ENCODE assay signal across 38 cellular contexts in the genomic region with DNA sequence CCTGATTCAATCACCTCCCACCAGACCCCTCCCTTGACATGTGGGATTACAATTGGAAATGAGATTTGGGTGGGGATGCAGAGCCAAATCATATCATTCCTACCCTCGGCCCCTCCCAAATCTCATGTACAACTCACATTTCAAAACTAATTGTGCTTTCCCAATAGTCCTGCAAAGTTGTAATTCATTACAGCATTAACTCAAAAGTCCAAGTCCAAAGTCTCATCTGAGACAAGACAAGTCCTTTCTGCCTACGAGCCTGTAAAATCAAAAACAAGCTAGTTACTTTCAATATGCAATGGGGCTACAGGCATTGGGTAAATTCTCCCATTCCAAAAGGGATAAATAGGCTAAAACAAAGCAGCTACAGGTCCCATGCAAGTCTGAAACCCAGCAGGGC.
"Had no signal": no experiment of that assay in that cellular context is flagged by ENCODE, and none has a peak within 500 bp of the region (broad histone marks: within the 10 kb centered on the region; RNA-seq: fewer than 3 reads in every experiment).

No MANE protein-coding gene starts in this region.

- H3K27me3 ChIP-seq: adrenal gland, ascending aorta, body of pancreas, brain microvascular endothelial cell, breast epithelium, cardiac muscle cell had no signal

- H3K36me3 Mint-ChIP-seq: activated naive CD4-positive, alpha-beta T cell treated with anti-CD3 and anti-CD28 coated beads, Interleukin-2, amount 10 ng/mL, durations not matched to agents 7 days and 5 days; activated naive CD4-positive, alpha-beta T cell treated with anti-CD3 and anti-CD28 coated beads, Interleukin-2, amount 50 U/mL, for 24 hours; activated naive CD8-positive, alpha-beta T cell; activated naive CD8-positive, alpha-beta T cell treated with anti-CD3 and anti-CD28 coated beads for 36 hours; activated naive CD8-positive, alpha-beta T cell treated with anti-CD3 and anti-CD28 coated beads, Interleukin-2, amount 10 ng/mL, durations not matched to agents 7 days and 5 days; brain had no signal

- H3K27me3 Mint-ChIP-seq: activated naive CD4-positive, alpha-beta T cell treated with anti-CD3 and anti-CD28 coated beads, Interleukin-2, amount 10 ng/mL, durations not matched to agents 7 days and 5 days; activated naive CD4-positive, alpha-beta T cell treated with anti-CD3 and anti-CD28 coated beads, Interleukin-2, amount 50 U/mL, for 24 hours; activated naive CD8-positive, alpha-beta T cell; activated naive CD8-positive, alpha-beta T cell treated with anti-CD3 and anti-CD28 coated beads for 36 hours; activated naive CD8-positive, alpha-beta T cell treated with anti-CD3 and anti-CD28 coated beads, Interleukin-2, amount 10 ng/mL, durations not matched to agents 7 days and 5 days; activated naive CD8-positive, alpha-beta T cell treated with anti-CD3 and anti-CD28 coated beads, Interleukin-2, amount 50 U/mL, for 24 hours; activated T-cell treated with anti-CD3 and anti-CD28 coated beads, Interleukin-2, amount 50 U/mL, for 24 hours; activated T-helper 17 cell treated with anti-CD3 and anti-CD28 coated beads, Interleukin-2, amount 50 U/mL, for 72 hours; brain; central memory CD8-positive, alpha-beta T cell had no signal

- H3K27ac ChIP-seq: adrenal gland, ascending aorta, body of pancreas, brain microvascular endothelial cell, breast epithelium, cardiac muscle cell had no signal

- H3K4me1 Mint-ChIP-seq: activated naive CD4-positive, alpha-beta T cell treated with anti-CD3 and anti-CD28 coated beads, Interleukin-2, amount 10 ng/mL, durations not matched to agents 7 days and 5 days; activated naive CD4-positive, alpha-beta T cell treated with anti-CD3 and anti-CD28 coated beads, Interleukin-2, amount 50 U/mL, for 24 hours; activated naive CD8-positive, alpha-beta T cell treated with anti-CD3 and anti-CD28 coated beads for 36 hours; activated naive CD8-positive, alpha-beta T cell treated with anti-CD3 and anti-CD28 coated beads, Interleukin-2, amount 10 ng/mL, durations not matched to agents 7 days and 5 days; activated naive CD8-positive, alpha-beta T cell treated with anti-CD3 and anti-CD28 coated beads, Interleukin-2, amount 50 U/mL, for 24 hours; activated T-helper 17 cell treated with anti-CD3 and anti-CD28 coated beads, Interleukin-2, amount 50 U/mL, for 72 hours; brain; central memory CD8-positive, alpha-beta T cell had no signal

- H3K4me1 ChIP-seq: adrenal gland, ascending aorta, body of pancreas, breast epithelium had no signal

- H3K4me3 Mint-ChIP-seq: activated naive CD4-positive, alpha-beta T cell treated with anti-CD3 and anti-CD28 coated beads for 36 hours; activated naive CD4-positive, alpha-beta T cell treated with anti-CD3 and anti-CD28 coated beads, Interleukin-2, amount 10 ng/mL, durations not matched to agents 7 days and 5 days; activated naive CD4-positive, alpha-beta T cell treated with anti-CD3 and anti-CD28 coated beads, Interleukin-2, amount 50 U/mL, for 24 hours; activated naive CD8-positive, alpha-beta T cell; activated naive CD8-positive, alpha-beta T cell treated with anti-CD3 and anti-CD28 coated beads for 36 hours; activated naive CD8-positive, alpha-beta T cell treated with anti-CD3 and anti-CD28 coated beads, Interleukin-2, amount 10 ng/mL, durations not matched to agents 7 days and 5 days; activated naive CD8-positive, alpha-beta T cell treated with anti-CD3 and anti-CD28 coated beads, Interleukin-2, amount 50 U/mL, for 24 hours; activated T-cell treated with anti-CD3 and anti-CD28 coated beads, Interleukin-2, amount 50 U/mL, for 24 hours; activated T-cell treated with anti-CD3 and anti-CD28 coated beads, Interleukin-2, amount 50 U/mL, for 4 hours; activated T-cell treated with anti-CD3 and anti-CD28 coated beads, Interleukin-2, amount 50 U/mL, for 72 hours; activated T-helper 1 cell treated with anti-CD3 and anti-CD28 coated beads, Interleukin-12 subunit alpha, Interleukin-12 subunit beta, Interleukin-2, Interleukin-4 antibody, amounts not matched to agents 30 ng/mL and 10 ng/mL and 1 ng/mL, durations not matched to agents 14 hours and 24 hours and 36 hours; activated T-helper 17 cell treated with anti-CD3 and anti-CD28 coated beads, Interleukin-2, amount 50 U/mL, for 72 hours; brain; central memory CD8-positive, alpha-beta T cell had no signal

- H3K4me3 ChIP-seq: adrenal gland, ascending aorta, body of pancreas, breast epithelium, cardiac muscle cell had no signal

- ATAC-seq: activated naive CD4-positive, alpha-beta T cell treated with anti-CD3 and anti-CD28 coated beads, Interleukin-2, amount 50 U/mL, for 72 hours; activated naive CD8-positive, alpha-beta T cell treated with anti-CD3 and anti-CD28 coated beads, Interleukin-2, amount 50 U/mL, for 24 hours; activated T-cell treated with anti-CD3 and anti-CD28 coated beads, Interleukin-2, amount 50 U/mL, for 4 hours; activated T-cell treated with anti-CD3 and anti-CD28 coated beads, Interleukin-2, amount 50 U/mL, for 72 hours; activated T-helper 17 cell treated with anti-CD3 and anti-CD28 coated beads, Interleukin-2, amount 50 U/mL, for 72 hours; body of pancreas had no signal

- H3K9me3 Mint-ChIP-seq: activated naive CD4-positive, alpha-beta T cell treated with anti-CD3 and anti-CD28 coated beads, Interleukin-2, amount 10 ng/mL, durations not matched to agents 7 days and 5 days; activated naive CD4-positive, alpha-beta T cell treated with anti-CD3 and anti-CD28 coated beads, Interleukin-2, amount 50 U/mL, for 24 hours; activated naive CD8-positive, alpha-beta T cell treated with anti-CD3 and anti-CD28 coated beads for 36 hours; activated naive CD8-positive, alpha-beta T cell treated with anti-CD3 and anti-CD28 coated beads, Interleukin-2, amount 10 ng/mL, durations not matched to agents 7 days and 5 days; activated T-cell treated with anti-CD3 and anti-CD28 coated beads, Interleukin-2, amount 50 U/mL, for 24 hours had no signal

- H3K27ac Mint-ChIP-seq: activated naive CD4-positive, alpha-beta T cell treated with anti-CD3 and anti-CD28 coated beads for 36 hours; activated naive CD4-positive, alpha-beta T cell treated with anti-CD3 and anti-CD28 coated beads, Interleukin-2, amount 10 ng/mL, durations not matched to agents 7 days and 5 days; activated naive CD4-positive, alpha-beta T cell treated with anti-CD3 and anti-CD28 coated beads, Interleukin-2, amount 50 U/mL, for 24 hours; activated naive CD4-positive, alpha-beta T cell treated with anti-CD3 and anti-CD28 coated beads, Interleukin-2, amount 50 U/mL, for 72 hours; activated naive CD8-positive, alpha-beta T cell; activated naive CD8-positive, alpha-beta T cell treated with anti-CD3 and anti-CD28 coated beads for 36 hours; activated naive CD8-positive, alpha-beta T cell treated with anti-CD3 and anti-CD28 coated beads, Interleukin-2, amount 10 ng/mL, durations not matched to agents 7 days and 5 days; activated naive CD8-positive, alpha-beta T cell treated with anti-CD3 and anti-CD28 coated beads, Interleukin-2, amount 50 U/mL, for 24 hours; activated T-cell treated with anti-CD3 and anti-CD28 coated beads, Interleukin-2, amount 50 U/mL, for 24 hours; activated T-cell treated with anti-CD3 and anti-CD28 coated beads, Interleukin-2, amount 50 U/mL, for 72 hours; activated T-helper 1 cell treated with anti-CD3 and anti-CD28 coated beads, Interleukin-12 subunit alpha, Interleukin-12 subunit beta, Interleukin-2, Interleukin-4 antibody, amounts not matched to agents 30 ng/mL and 10 ng/mL and 1 ng/mL, durations not matched to agents 14 hours and 24 hours and 36 hours; activated T-helper 17 cell treated with anti-CD3 and anti-CD28 coated beads, Interleukin-2, amount 50 U/mL, for 72 hours; activated T-helper 2 cell treated with anti-CD3 and anti-CD28 coated beads, Interferon-gamma antibody, Interleukin-2, Interleukin-4, amounts not matched to agents 10 μg/mL and 5 μg/mL and 100 μg/mL, durations not matched to agents 14 hours and 24 hours and 36 hours; brain had no signal

- H3K36me3 ChIP-seq: adrenal gland, ascending aorta, brain microvascular endothelial cell, breast epithelium, cardiac muscle cell had no signal

- H3K9me3 ChIP-seq: ascending aorta, body of pancreas had no signal

- DNase-seq: activated effector memory CD4-positive, alpha-beta T cell treated with anti-CD3 and anti-CD28 coated beads, Interleukin-2, amount 50 U/mL, for 16 hours; activated effector memory CD4-positive, alpha-beta T cell treated with Interleukin-2 at 50 U/mL for 16 hours; activated gamma-delta T cell; activated gamma-delta T cell treated with Interleukin-2 at 50 U/mL for 16 hours; activated naive CD4-positive, alpha-beta T cell; activated naive CD4-positive, alpha-beta T cell treated with anti-CD3 and anti-CD28 coated beads for 36 hours; activated naive CD4-positive, alpha-beta T cell treated with anti-CD3 and anti-CD28 coated beads, Interleukin-2, amount 10 ng/mL, durations not matched to agents 7 days and 5 days; activated naive CD4-positive, alpha-beta T cell treated with anti-CD3 and anti-CD28 coated beads, Interleukin-2, amount 50 U/mL, for 16 hours; activated naive CD4-positive, alpha-beta T cell treated with Interleukin-2 at 50 U/mL for 16 hours; activated naive CD8-positive, alpha-beta T cell treated with anti-CD3 and anti-CD28 coated beads for 36 hours; activated naive CD8-positive, alpha-beta T cell treated with anti-CD3 and anti-CD28 coated beads, Interleukin-2, amount 10 ng/mL, durations not matched to agents 7 days and 5 days; activated naive CD8-positive, alpha-beta T cell treated with anti-CD3 and anti-CD28 coated beads, Interleukin-2, amount 50 U/mL, for 24 hours; activated T-cell treated with anti-CD3 and anti-CD28 coated beads, Interleukin-2, amount 50 U/mL, for 1 hour; activated T-cell treated with anti-CD3 and anti-CD28 coated beads, Interleukin-2, amount 50 U/mL, for 24 hours; activated T-cell treated with anti-CD3 and anti-CD28 coated beads, Interleukin-2, amount 50 U/mL, for 4 hours; activated T-cell treated with anti-CD3 and anti-CD28 coated beads, Interleukin-2, amount 50 U/mL, for 48 hours; activated T-cell treated with anti-CD3 and anti-CD28 coated beads, Interleukin-2, amount 50 U/mL, for 72 hours; adrenal gland; amniotic stem cell; amygdala; anterior cingulate cortex; aorta; body of pancreas; brain microvascular endothelial cell; caudate nucleus; central memory CD4-positive, alpha-beta T cell; cerebellar nuclear complex had no signal
